In genomic region chr7:128455556-128456254, GRCh38 we compare ENCODE assay signal across 1 cellular context.
A peak's percentile ranks its signal among the peaks of the same experiment; 100 is the strongest.
TF ChIP-seq lines count a peak whose summit lies in the region.

A gene with protein sequence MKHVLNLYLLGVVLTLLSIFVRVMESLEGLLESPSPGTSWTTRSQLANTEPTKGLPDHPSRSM (plus strand): TSS chr7:128455878. CDS start chr7:128457269, 1,391 bp downstream.

TF ChIP-seq in HepG2, 621 proteins besides CTCF, POLR2A, EP300 and RAD21 (continued from another document and continues in another):
- TF ChIP-seq, protein P1, sequence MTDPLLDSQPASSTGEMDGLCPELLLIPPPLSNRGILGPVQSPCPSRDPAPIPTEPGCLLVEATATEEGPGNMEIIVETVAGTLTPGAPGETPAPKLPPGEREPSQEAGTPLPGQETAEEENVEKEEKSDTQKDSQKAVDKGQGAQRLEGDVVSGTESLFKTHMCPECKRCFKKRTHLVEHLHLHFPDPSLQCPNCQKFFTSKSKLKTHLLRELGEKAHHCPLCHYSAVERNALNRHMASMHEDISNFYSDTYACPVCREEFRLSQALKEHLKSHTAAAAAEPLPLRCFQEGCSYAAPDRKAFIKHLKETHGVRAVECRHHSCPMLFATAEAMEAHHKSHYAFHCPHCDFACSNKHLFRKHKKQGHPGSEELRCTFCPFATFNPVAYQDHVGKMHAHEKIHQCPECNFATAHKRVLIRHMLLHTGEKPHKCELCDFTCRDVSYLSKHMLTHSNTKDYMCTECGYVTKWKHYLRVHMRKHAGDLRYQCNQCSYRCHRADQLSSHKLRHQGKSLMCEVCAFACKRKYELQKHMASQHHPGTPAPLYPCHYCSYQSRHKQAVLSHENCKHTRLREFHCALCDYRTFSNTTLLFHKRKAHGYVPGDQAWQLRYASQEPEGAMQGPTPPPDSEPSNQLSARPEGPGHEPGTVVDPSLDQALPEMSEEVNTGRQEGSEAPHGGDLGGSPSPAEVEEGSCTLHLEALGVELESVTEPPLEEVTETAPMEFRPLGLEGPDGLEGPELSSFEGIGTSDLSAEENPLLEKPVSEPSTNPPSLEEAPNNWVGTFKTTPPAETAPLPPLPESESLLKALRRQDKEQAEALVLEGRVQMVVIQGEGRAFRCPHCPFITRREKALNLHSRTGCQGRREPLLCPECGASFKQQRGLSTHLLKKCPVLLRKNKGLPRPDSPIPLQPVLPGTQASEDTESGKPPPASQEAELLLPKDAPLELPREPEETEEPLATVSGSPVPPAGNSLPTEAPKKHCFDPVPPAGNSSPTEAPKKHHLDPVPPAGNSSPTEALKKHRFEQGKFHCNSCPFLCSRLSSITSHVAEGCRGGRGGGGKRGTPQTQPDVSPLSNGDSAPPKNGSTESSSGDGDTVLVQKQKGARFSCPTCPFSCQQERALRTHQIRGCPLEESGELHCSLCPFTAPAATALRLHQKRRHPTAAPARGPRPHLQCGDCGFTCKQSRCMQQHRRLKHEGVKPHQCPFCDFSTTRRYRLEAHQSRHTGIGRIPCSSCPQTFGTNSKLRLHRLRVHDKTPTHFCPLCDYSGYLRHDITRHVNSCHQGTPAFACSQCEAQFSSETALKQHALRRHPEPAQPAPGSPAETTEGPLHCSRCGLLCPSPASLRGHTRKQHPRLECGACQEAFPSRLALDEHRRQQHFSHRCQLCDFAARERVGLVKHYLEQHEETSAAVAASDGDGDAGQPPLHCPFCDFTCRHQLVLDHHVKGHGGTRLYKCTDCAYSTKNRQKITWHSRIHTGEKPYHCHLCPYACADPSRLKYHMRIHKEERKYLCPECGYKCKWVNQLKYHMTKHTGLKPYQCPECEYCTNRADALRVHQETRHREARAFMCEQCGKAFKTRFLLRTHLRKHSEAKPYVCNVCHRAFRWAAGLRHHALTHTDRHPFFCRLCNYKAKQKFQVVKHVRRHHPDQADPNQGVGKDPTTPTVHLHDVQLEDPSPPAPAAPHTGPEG (CRISPR knock-in tag; IDR thresholded peaks at IDR 0.05), result 0 out of 2 replicates have a peak, but pooled peaks have one; percentile 40
- TF ChIP-seq ZC3H13 (CRISPR knock-in tag; IDR thresholded peaks at IDR 0.05) (peak; percentile 43), ISL2 (CRISPR knock-in tag; IDR thresholded peaks at IDR 0.05) (no peak), HINFP (CRISPR knock-in tag; IDR thresholded peaks at IDR 0.05; ENCODE audit: low read depth) (no peak), FOSL2 (CRISPR knock-in tag; IDR thresholded peaks at IDR 0.05) (peak; percentile 6; the same call in 1 of the 2 replicates), PRMT3 (CRISPR knock-in tag; IDR thresholded peaks at IDR 0.05; ENCODE audit: borderline replicate concordance, low read depth) (no peak), MYPOP (CRISPR knock-in tag; IDR thresholded peaks at IDR 0.05) (peak; percentile 90), DR1 (CRISPR knock-in tag; IDR thresholded peaks at IDR 0.05) (peak; percentile 55; the same call in 1 of the 2 replicates), PRPF4 (IDR thresholded peaks at IDR 0.05; ENCODE audit: low read depth, low read length, poor library complexity, severe bottlenecking) (no peak), ZFP62 (CRISPR knock-in tag; IDR thresholded peaks at IDR 0.05) (no peak), FIP1L1 (IDR thresholded peaks at IDR 0.05; ENCODE audit: borderline replicate concordance, insufficient read depth, low read depth, low read length) (no peak), ZEB1 (IDR thresholded peaks at IDR 0.05; ENCODE audit: insufficient replicate concordance, low read depth) (no peak), RFXAP (CRISPR knock-in tag; IDR thresholded peaks at IDR 0.05; ENCODE audit: borderline replicate concordance) (no peak), ONECUT2 (CRISPR knock-in tag; IDR thresholded peaks at IDR 0.05) (no peak), SKI (IDR thresholded peaks at IDR 0.05; ENCODE audit: partially characterized antibody) (no peak), POLR2G (IDR thresholded peaks at IDR 0.05; ENCODE audit: low read depth, low read length) (peak; percentile 91), HES4 (CRISPR knock-in tag; IDR thresholded peaks at IDR 0.05; ENCODE audit: borderline replicate concordance) (peak; percentile 80), TCF7L2 (IDR thresholded peaks at IDR 0.05; ENCODE audit: low read depth, low read length) (no peak), THAP11 (CRISPR knock-in tag; IDR thresholded peaks at IDR 0.05) (peak; percentile 80), SUZ12 (IDR thresholded peaks at IDR 0.05; ENCODE audit: low read depth, low read length) (no peak), ZNF569 (CRISPR knock-in tag; IDR thresholded peaks at IDR 0.05; ENCODE audit: borderline replicate concordance) (no peak), TFDP1 (CRISPR knock-in tag; IDR thresholded peaks at IDR 0.05; ENCODE audit: borderline replicate concordance) (peak; percentile 57; the same call in 1 of the 2 replicates), SRY (CRISPR knock-in tag; IDR thresholded peaks at IDR 0.05) (no peak), ATF5 (CRISPR knock-in tag; IDR thresholded peaks at IDR 0.05; ENCODE audit: low read depth) (no peak), ZNF691 (CRISPR knock-in tag; IDR thresholded peaks at IDR 0.05; ENCODE audit: borderline replicate concordance, low read depth) (0 out of 2 replicates have a peak, but pooled peaks have one; percentile 44), NFKBIZ (CRISPR knock-in tag; IDR thresholded peaks at IDR 0.05) (no peak), AHR (CRISPR knock-in tag; IDR thresholded peaks at IDR 0.05) (no peak; the same call in 1 of the 2 replicates), MXI1 (IDR thresholded peaks at IDR 0.05; ENCODE audit: borderline replicate concordance, low read depth, low read length) (peak; percentile 73; the same call in 1 of the 3 replicates), ZMYM3 (CRISPR knock-in tag; IDR thresholded peaks at IDR 0.05) (peak; percentile 15; the same call in 1 of the 2 replicates), ZMYM2 (CRISPR knock-in tag; IDR thresholded peaks at IDR 0.05) (0 out of 2 replicates have a peak, but pooled peaks have one; percentile 52)
- TF ChIP-seq, protein P2, sequence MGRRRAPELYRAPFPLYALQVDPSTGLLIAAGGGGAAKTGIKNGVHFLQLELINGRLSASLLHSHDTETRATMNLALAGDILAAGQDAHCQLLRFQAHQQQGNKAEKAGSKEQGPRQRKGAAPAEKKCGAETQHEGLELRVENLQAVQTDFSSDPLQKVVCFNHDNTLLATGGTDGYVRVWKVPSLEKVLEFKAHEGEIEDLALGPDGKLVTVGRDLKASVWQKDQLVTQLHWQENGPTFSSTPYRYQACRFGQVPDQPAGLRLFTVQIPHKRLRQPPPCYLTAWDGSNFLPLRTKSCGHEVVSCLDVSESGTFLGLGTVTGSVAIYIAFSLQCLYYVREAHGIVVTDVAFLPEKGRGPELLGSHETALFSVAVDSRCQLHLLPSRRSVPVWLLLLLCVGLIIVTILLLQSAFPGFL (CRISPR knock-in tag; IDR thresholded peaks at IDR 0.05), result no peak
- TF ChIP-seq, protein P3, sequence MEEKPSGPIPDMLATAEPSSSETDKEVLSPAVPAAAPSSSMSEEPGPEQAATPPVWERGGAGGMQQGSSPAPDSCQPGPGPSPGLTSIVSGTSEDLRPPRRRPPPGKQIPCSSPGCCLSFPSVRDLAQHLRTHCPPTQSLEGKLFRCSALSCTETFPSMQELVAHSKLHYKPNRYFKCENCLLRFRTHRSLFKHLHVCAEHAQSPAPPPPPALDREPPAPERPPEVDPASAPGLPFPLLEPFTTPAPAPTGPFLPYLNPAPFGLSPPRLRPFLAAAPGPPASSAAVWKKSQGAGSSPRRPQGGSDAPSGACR (CRISPR knock-in tag; IDR thresholded peaks at IDR 0.05), result no peak
- TF ChIP-seq, protein P4, sequence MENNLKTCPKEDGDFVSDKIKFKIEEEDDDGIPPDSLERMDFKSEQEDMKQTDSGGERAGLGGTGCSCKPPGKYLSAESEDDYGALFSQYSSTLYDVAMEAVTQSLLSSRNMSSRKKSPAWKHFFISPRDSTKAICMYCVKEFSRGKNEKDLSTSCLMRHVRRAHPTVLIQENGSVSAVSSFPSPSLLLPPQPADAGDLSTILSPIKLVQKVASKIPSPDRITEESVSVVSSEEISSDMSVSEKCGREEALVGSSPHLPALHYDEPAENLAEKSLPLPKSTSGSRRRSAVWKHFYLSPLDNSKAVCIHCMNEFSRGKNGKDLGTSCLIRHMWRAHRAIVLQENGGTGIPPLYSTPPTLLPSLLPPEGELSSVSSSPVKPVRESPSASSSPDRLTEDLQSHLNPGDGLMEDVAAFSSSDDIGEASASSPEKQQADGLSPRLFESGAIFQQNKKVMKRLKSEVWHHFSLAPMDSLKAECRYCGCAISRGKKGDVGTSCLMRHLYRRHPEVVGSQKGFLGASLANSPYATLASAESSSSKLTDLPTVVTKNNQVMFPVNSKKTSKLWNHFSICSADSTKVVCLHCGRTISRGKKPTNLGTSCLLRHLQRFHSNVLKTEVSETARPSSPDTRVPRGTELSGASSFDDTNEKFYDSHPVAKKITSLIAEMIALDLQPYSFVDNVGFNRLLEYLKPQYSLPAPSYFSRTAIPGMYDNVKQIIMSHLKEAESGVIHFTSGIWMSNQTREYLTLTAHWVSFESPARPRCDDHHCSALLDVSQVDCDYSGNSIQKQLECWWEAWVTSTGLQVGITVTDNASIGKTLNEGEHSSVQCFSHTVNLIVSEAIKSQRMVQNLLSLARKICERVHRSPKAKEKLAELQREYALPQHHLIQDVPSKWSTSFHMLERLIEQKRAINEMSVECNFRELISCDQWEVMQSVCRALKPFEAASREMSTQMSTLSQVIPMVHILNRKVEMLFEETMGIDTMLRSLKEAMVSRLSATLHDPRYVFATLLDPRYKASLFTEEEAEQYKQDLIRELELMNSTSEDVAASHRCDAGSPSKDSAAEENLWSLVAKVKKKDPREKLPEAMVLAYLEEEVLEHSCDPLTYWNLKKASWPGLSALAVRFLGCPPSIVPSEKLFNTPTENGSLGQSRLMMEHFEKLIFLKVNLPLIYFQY (CRISPR knock-in tag; IDR thresholded peaks at IDR 0.05; ENCODE audit: borderline replicate concordance), result peak; percentile 20; the same call in 1 of the 2 replicates
- TF ChIP-seq, protein P5, sequence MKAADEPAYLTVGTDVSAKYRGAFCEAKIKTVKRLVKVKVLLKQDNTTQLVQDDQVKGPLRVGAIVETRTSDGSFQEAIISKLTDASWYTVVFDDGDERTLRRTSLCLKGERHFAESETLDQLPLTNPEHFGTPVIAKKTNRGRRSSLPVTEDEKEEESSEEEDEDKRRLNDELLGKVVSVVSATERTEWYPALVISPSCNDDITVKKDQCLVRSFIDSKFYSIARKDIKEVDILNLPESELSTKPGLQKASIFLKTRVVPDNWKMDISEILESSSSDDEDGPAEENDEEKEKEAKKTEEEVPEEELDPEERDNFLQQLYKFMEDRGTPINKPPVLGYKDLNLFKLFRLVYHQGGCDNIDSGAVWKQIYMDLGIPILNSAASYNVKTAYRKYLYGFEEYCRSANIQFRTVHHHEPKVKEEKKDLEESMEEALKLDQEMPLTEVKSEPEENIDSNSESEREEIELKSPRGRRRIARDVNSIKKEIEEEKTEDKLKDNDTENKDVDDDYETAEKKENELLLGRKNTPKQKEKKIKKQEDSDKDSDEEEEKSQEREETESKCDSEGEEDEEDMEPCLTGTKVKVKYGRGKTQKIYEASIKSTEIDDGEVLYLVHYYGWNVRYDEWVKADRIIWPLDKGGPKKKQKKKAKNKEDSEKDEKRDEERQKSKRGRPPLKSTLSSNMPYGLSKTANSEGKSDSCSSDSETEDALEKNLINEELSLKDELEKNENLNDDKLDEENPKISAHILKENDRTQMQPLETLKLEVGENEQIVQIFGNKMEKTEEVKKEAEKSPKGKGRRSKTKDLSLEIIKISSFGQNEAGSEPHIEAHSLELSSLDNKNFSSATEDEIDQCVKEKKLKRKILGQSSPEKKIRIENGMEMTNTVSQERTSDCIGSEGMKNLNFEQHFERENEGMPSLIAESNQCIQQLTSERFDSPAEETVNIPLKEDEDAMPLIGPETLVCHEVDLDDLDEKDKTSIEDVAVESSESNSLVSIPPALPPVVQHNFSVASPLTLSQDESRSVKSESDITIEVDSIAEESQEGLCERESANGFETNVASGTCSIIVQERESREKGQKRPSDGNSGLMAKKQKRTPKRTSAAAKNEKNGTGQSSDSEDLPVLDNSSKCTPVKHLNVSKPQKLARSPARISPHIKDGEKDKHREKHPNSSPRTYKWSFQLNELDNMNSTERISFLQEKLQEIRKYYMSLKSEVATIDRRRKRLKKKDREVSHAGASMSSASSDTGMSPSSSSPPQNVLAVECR (CRISPR knock-in tag; IDR thresholded peaks at IDR 0.05; ENCODE audit: borderline replicate concordance), result peak; percentile 88
